Comparison of ENCODE assay signal across 8 cellular contexts in genomic region chr1:35558374-35559316, GRCh38.
DNase-seq lines count a peak whose midpoint lies in the region; ATAC-seq and TF ChIP-seq lines count a peak whose summit lies in the region.

No MANE protein-coding gene starts in this region.

- H3K27ac ChIP-seq in RWPE2 (ENCODE audit: poor library complexity, severe bottlenecking): peak overlapping the region; percentile 74

- no peaks in the 10 kb centered on the region for H3K9me3 ChIP-seq in RWPE2 (ENCODE audit: severe bottlenecking)

- peaks cover 43% of the 10 kb centered on the region for H3K4me1 Mint-ChIP-seq in nephron

- no peaks in the 10 kb centered on the region for H3K27me3 ChIP-seq in RWPE2 (ENCODE audit: insufficient read depth, poor library complexity, severe bottlenecking)

- no peak for TF ChIP-seq CTCF in RWPE2 (IDR thresholded peaks at IDR 0.05; ENCODE audit: poor library complexity, severe bottlenecking)
- TF ChIP-seq CTCF in nephron (IDR thresholded peaks at IDR 0.05; ENCODE audit: unreplicated experiment in 3 of 3): no peak

- peak; percentile 24 for DNase-seq in NCI-H2171 treated with DMSO at 0.1 percent for 48 hours (lab: John Stamatoyannopoulos, UW)
- no peak for DNase-seq in NCI-H2171 (lab: John Stamatoyannopoulos, UW)
- no peak for DNase-seq in RWPE2 (ENCODE audit: low spot score)
- DNase-seq in ecto neural progenitor cell (ENCODE audit: low spot score): peak; percentile 66
- DNase-seq in SIG-M5 (lab: John Stamatoyannopoulos, UW): no peak
- DNase-seq in dedifferentiated amniotic fluid mesenchymal stem cell (ENCODE audit: extremely low spot score): no peak

- no peaks in the 10 kb centered on the region for H3K27me3 Mint-ChIP-seq in nephron (ENCODE audit: low read depth)

- peaks cover 14% of the 10 kb centered on the region for H3K4me1 ChIP-seq in RWPE2 (ENCODE audit: insufficient read depth, poor library complexity, severe bottlenecking)

- no peaks in the 10 kb centered on the region for H3K9me3 Mint-ChIP-seq in nephron

- peak overlapping the region; percentile 98 to 100 (median 99) for H3K4me3 Mint-ChIP-seq in nephron

- H3K4me3 ChIP-seq in RWPE2 (ENCODE audit: severe bottlenecking): peak overlapping the region; percentile 60

- H3K36me3 Mint-ChIP-seq in nephron (ENCODE audit: low read depth): peaks cover 12% of the 10 kb centered on the region

- peak overlapping the region; percentile 92 to 99 (median 95) for H3K27ac Mint-ChIP-seq in nephron

- H3K36me3 ChIP-seq in RWPE2 (ENCODE audit: low read depth): peaks cover 9% of the 10 kb centered on the region

- no peak for ATAC-seq in RWPE2 (ENCODE audit: low read depth)
- no peak for ATAC-seq in HG02973 (IDR thresholded peaks at IDR 0.05; ENCODE audit: unreplicated experiment)

Comparison
In these comparisons a context has a peak if more than half of its experiments do, and no peak if none do; other contexts are left out.
1. DNase-seq: peak in NCI-H2171 treated with DMSO at 0.1 percent for 48 hours (single experiment) and ecto neural progenitor cell (single experiment); none in NCI-H2171 (single experiment), RWPE2 (single experiment), SIG-M5 (single experiment) and dedifferentiated amniotic fluid mesenchymal stem cell (single experiment).